In the genomic region with DNA sequence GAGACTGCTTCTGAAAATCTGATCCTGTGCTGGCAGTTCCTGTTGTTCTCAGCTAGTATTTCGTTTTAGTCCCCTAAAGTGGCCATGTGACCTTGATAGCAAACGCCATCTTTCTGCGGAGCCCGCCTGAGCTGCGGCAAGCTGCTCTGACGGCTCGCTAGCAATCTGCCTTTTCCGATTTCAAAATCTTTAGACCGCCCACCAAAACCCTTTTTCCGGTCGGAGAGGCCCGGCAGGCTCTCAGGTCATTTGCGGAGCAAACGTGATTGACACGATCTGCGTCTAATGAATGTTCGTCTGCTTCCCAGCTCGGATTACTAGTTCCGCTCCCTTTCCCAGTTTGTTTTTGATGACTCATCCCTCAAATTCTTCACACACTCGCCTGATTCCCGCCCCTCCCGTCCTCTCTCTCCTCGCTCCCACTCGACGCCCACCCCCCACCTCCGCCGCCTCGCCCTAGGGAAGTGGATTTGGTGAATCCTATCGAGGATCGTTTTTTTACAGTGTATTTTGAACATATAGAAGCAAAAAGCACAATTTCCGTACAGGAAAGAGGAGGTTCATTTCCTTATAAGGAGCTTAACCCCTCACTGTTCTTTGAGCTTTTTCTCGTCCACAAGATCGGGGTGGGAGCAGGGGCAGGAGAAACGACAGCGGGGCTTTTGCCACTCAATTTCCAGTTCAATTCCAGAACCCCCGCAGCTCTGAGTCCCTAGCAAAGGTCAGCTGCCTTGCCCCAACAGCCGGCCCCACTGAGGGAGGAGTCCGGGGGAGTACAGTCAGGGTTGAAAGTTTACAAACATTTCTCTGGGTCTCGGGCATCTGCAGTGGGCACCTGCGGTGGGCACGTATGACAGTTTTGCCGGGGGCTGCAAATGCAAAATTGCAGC, we compare ENCODE assay signal across 8 cellular contexts. TPM values are rescaled to one million over a fixed set of nuclear protein-coding genes. Genes with fewer than 3 reads are reported as not detected.
DNase-seq lines count a peak whose midpoint lies in the region; ATAC-seq and TF ChIP-seq lines count a peak whose summit lies in the region.

No MANE protein-coding gene starts in this region.

- DNase-seq in NCI-H2107 (lab: John Stamatoyannopoulos, UW) (peak; percentile 92), breast epithelium (ENCODE audit: low spot score in 2 of 2) (peak; percentile 70 to 88)

- H3K27ac ChIP-seq in 22Rv1 (peak overlapping the region; percentile 79), VCaP (peak overlapping the region; percentile 81), breast epithelium (peak overlapping the region; percentile 89 to 90)

- no peaks in the 10 kb centered on the region for H3K4me1 ChIP-seq in breast epithelium
- H3K4me1 ChIP-seq in skeletal muscle satellite cell (ENCODE audit: control insufficient read depth, insufficient read depth, low read length), result no peaks in the 10 kb centered on the region

- no peaks in the 10 kb centered on the region for H3K36me3 ChIP-seq in breast epithelium
- H3K36me3 ChIP-seq in skeletal muscle satellite cell (ENCODE audit: insufficient read depth, low read length), result no peaks in the 10 kb centered on the region

- ATAC-seq in GM18519 (IDR thresholded peaks at IDR 0.05; ENCODE audit: low FRiP score, unreplicated experiment) (peak; percentile 77), HG03045 (IDR thresholded peaks at IDR 0.05; ENCODE audit: unreplicated experiment) (peak; percentile 84)

- TF ChIP-seq CTCF in 22Rv1 (IDR thresholded peaks at IDR 0.05) (no peak), VCaP (conservative IDR thresholded peaks at IDR 0.05) (no peak), breast epithelium (IDR thresholded peaks at IDR 0.05) (no peak)

- H3K9me3 ChIP-seq in breast epithelium, result no peaks in the 10 kb centered on the region
- H3K9me3 ChIP-seq in iPS-18c (ENCODE audit: control insufficient read depth, insufficient read depth, low read length), result no peaks in the 10 kb centered on the region
- H3K9me3 ChIP-seq in skeletal muscle satellite cell (replicated peaks; ENCODE audit: low read length), result no peaks in the 10 kb centered on the region

- peak overlapping the region; percentile 81 for H3K9ac ChIP-seq in skeletal muscle satellite cell (ENCODE audit: low read depth, low read length)

- H3K4me2 ChIP-seq in skeletal muscle satellite cell (ENCODE audit: low read length), result peak overlapping the region; percentile 81

- peak overlapping the region; percentile 42 to 66 (median 52) for H3K4me3 ChIP-seq in breast epithelium
- peak overlapping the region; percentile 21; the same call in 1 of the 2 replicates for H3K4me3 ChIP-seq in iPS-18c (ENCODE audit: insufficient read depth, low read depth, low read length)
- peak overlapping the region; percentile 66 for H3K4me3 ChIP-seq in skeletal muscle satellite cell (ENCODE audit: low read length)

- TF ChIP-seq POLR2A in breast epithelium (IDR thresholded peaks at IDR 0.05), result peak; percentile 57

- intact Hi-C loops in breast epithelium (cut with DNase I; ENCODE audit: low total_unique reads), result no loop called here

- H3K27me3 ChIP-seq in breast epithelium (peaks cover 0 to 33% of the 10 kb centered on the region in 2 donors), skeletal muscle satellite cell (ENCODE audit: control insufficient read depth, insufficient read depth, low read length) (no peaks in the 10 kb centered on the region)

RNA-seq across cellular contexts. Expression of a gene that starts 37.5 kb away (rescaled TPM):
- 1 to 10 TPM in 1 of 3 donors, under 1 TPM in 2; under 0.01 to 1.0 (median 0.32) TPM for total RNA-seq in breast epithelium
- total RNA-seq in skeletal muscle satellite cell (2012; rRNA removed), result 0.44 TPM in 1 of 2 replicates, not detected in the other

RNA-seq across cellular contexts. Expression of a gene that starts 40.9 kb away (rescaled TPM):
- 1 to 10 TPM in 2 of 3 donors, not detected in 1; 1.8 to 6.9 TPM for total RNA-seq in breast epithelium
- not detected in 2 replicates for total RNA-seq in skeletal muscle satellite cell (2012; rRNA removed)

Comparison
In these comparisons a context has a peak if more than half of its experiments do, and no peak if none do; other contexts are left out.
1. Peak in every context shown above with its lines: DNase-seq, ATAC-seq, H3K4me3 ChIP-seq and H3K27ac ChIP-seq.